ENCODE assay signal across 9 cellular contexts in genomic region chr11:93849751-93850584, GRCh38. TPM values are rescaled to one million over a fixed set of nuclear protein-coding genes. Genes with fewer than 3 reads are reported as not detected.
A peak's percentile ranks its signal among the peaks of the same experiment; 100 is the strongest.
DNase-seq lines count a peak whose midpoint lies in the region; ATAC-seq, FAIRE-seq and TF ChIP-seq lines count a peak whose summit lies in the region.
"Had no signal": no experiment of that assay in that cellular context is flagged by ENCODE, and none has a peak within 500 bp of the region (broad histone marks: within the 10 kb centered on the region; RNA-seq: fewer than 3 reads in every experiment).

No MANE protein-coding gene starts in this region.

- H3K27me3 ChIP-seq in astrocyte (ENCODE audit: insufficient read depth, low read length) (no peaks in the 10 kb centered on the region), iPS-20b (ENCODE audit: insufficient read depth, low read length) (no peaks in the 10 kb centered on the region; the same call in 1 of the 2 replicates), thoracic aorta (replicated peaks; ENCODE audit: insufficient read depth) (no peaks in the 10 kb centered on the region)

- H4K20me1 ChIP-seq in astrocyte (ENCODE audit: insufficient read depth, low read length): no peaks in the 10 kb centered on the region

- H3K4me1 ChIP-seq in astrocyte (ENCODE audit: insufficient read depth, low read length) (peaks cover 8% of the 10 kb centered on the region), iPS-20b (ENCODE audit: insufficient read depth, low read length) (no peaks in the 10 kb centered on the region), thoracic aorta (ENCODE audit: control insufficient read depth in 1 of 2, low read depth in 2 of 2) (peaks cover 3 to 7% of the 10 kb centered on the region in 2 donors)

- H3K4me3 ChIP-seq in astrocyte (ENCODE audit: insufficient read depth, low read depth, low read length) (peak overlapping the region; percentile 40), iPS-20b (ENCODE audit: low read length) (peak overlapping the region; percentile 48; the same call in 1 of the 2 replicates), thoracic aorta (peak overlapping the region; percentile 78)

- peak overlapping the region; percentile 51 for H3K9ac ChIP-seq in astrocyte (ENCODE audit: low read length)
- no peak overlapping the region for H3K9ac ChIP-seq in iPS-20b (ENCODE audit: low read depth, low read length)

- H3K27me3 Mint-ChIP-seq in astrocyte (ENCODE audit: low read depth, unreplicated experiment): peaks cover 10% of the 10 kb centered on the region

- peak overlapping the region; percentile 84 for H2AFZ ChIP-seq in astrocyte (ENCODE audit: low read depth, low read length)

- H3K27ac ChIP-seq in astrocyte (ENCODE audit: low read depth, low read length): no peak overlapping the region
- H3K27ac ChIP-seq in iPS-20b (ENCODE audit: low read length): no peak overlapping the region
- no peak overlapping the region for H3K27ac ChIP-seq in thoracic aorta

- H3K36me3 Mint-ChIP-seq in astrocyte (ENCODE audit: low read depth, unreplicated experiment): no peaks in the 10 kb centered on the region

- H3K4me1 Mint-ChIP-seq in astrocyte (ENCODE audit: low read depth, unreplicated experiment): peaks cover 14% of the 10 kb centered on the region

- H3K27ac Mint-ChIP-seq in astrocyte (ENCODE audit: unreplicated experiment): no peak overlapping the region

- no peaks in the 10 kb centered on the region for H3K79me2 ChIP-seq in astrocyte (ENCODE audit: insufficient read depth, low read length)

- ATAC-seq in thoracic aorta (ENCODE audit: insufficient number of reproducible peaks, low FRiP score, low read depth) (no peak), HG03039 (IDR thresholded peaks at IDR 0.05; ENCODE audit: unreplicated experiment) (no peak)

- FAIRE-seq in astrocyte (lab: Jason Lieb, UNC): no peak

- H3K9me3 Mint-ChIP-seq in astrocyte (ENCODE audit: unreplicated experiment): no peaks in the 10 kb centered on the region

- H3K9me3 ChIP-seq in astrocyte (ENCODE audit: insufficient read depth, low read depth, low read length) (no peaks in the 10 kb centered on the region), iPS-20b (ENCODE audit: insufficient read depth, low read depth, low read length) (no peaks in the 10 kb centered on the region), thoracic aorta (no peaks in the 10 kb centered on the region)

- no peak for TF ChIP-seq CTCF in astrocyte (IDR thresholded peaks at IDR 0.05; ENCODE audit: insufficient read depth, low read depth, low read length)
- TF ChIP-seq CTCF in thoracic aorta (IDR thresholded peaks at IDR 0.05): no peak

- H3K36me3 ChIP-seq in astrocyte (ENCODE audit: insufficient read depth, low read length): no peaks in the 10 kb centered on the region
- H3K36me3 ChIP-seq in iPS-20b (ENCODE audit: insufficient read depth, low read depth, low read length): no peaks in the 10 kb centered on the region
- no peaks in the 10 kb centered on the region for H3K36me3 ChIP-seq in thoracic aorta

- H3K4me2 ChIP-seq in astrocyte (ENCODE audit: low read length): peak overlapping the region; percentile 80

- H3K4me3 Mint-ChIP-seq in astrocyte (ENCODE audit: unreplicated experiment): peak overlapping the region; percentile 69

- DNase-seq in NCI-H2196 (lab: John Stamatoyannopoulos, UW; ENCODE audit: unreplicated experiment) (peak; percentile 7), NCI-H2196 treated with DMSO at 0.1 percent for 48 hours (lab: John Stamatoyannopoulos, UW; ENCODE audit: unreplicated experiment) (no peak), astrocyte (ENCODE audit: low read depth) (peak; percentile 24), thoracic aorta (ENCODE audit: low spot score) (no peak)
- no peak for DNase-seq in stimulated activated CD4-positive, alpha-beta T cell treated with anti-CD3 and anti-CD28 coated beads, Interleukin-4, amount 100 ng/mL, for 24 hours
- no peak for DNase-seq in effector CD8-positive, alpha-beta T cell (lab: John Stamatoyannopoulos, UW)
- DNase-seq: NK-92 treated with Interleukin-12 subunit alpha and Interleukin-12 subunit beta, amount 100 ng/mL, for 24 hours had no signal

RNA-seq across cellular contexts. Expression of gene VSTM5, which starts 0.5 kb away (rescaled TPM):
- total RNA-seq in astrocyte (0.19 and 0.45 TPM in 2 replicates), thoracic aorta (not detected)

Comparison
In these comparisons a context has a peak if more than half of its experiments do, and no peak if none do; other contexts are left out.
1. DNase-seq: peak in NCI-H2196 (single experiment) and astrocyte (single experiment); none in NCI-H2196 treated with DMSO at 0.1 percent for 48 hours (single experiment), thoracic aorta (single experiment), stimulated activated CD4-positive, alpha-beta T cell treated with anti-CD3 and anti-CD28 coated beads, Interleukin-4, amount 100 ng/mL, for 24 hours (single experiment) and effector CD8-positive, alpha-beta T cell (single experiment).
2. Peak in every context shown above with its lines, with median percentiles within 50 percentile points of each other: H3K4me3 ChIP-seq.